Comparison of ENCODE assay signal across 16 cellular contexts in the genomic region with DNA sequence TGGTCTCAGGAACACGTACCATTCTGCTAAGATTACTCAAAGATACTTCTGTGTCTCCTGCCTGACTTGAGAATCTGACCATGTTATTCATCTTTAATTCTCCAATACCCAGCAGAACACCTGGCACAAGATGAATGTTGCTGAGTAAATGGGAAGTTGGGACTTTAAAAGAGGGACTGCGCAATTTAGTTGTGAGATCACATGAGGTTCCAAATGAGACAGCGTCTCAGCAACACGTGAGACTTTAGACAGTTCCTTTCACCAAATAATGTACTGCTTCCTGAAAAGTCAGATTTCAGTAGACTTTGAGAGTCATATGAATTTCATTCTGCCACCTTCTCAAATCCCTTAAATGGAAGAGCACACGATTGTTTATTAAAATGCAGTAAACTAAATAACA. TPM values are rescaled to one million over a fixed set of nuclear protein-coding genes. Genes with fewer than 3 reads are reported as not detected.
DNase-seq lines count a peak whose midpoint lies in the region; ATAC-seq and TF ChIP-seq lines count a peak whose summit lies in the region.
"Had no signal": no experiment of that assay in that cellular context is flagged by ENCODE, and none has a peak within 500 bp of the region (broad histone marks: within the 10 kb centered on the region; RNA-seq: fewer than 3 reads in every experiment).

No MANE protein-coding gene starts in this region.

- TF ChIP-seq EP300 in stomach (IDR thresholded peaks at IDR 0.05), result no peak

- DNase-seq in CD1c-positive myeloid dendritic cell (ENCODE audit: extremely low spot score), result peak; percentile 13
- DNase-seq in GM23248, result peak; percentile 10
- peak; percentile 7 for DNase-seq in amniotic epithelial cell (ENCODE audit: low read depth)
- no peak for DNase-seq in naive thymus-derived CD8-positive, alpha-beta T cell
- no peak for DNase-seq in mesenteric fat pad (ENCODE audit: low spot score)
- DNase-seq in midbrain (lab: John Stamatoyannopoulos, UW), result no peak
- DNase-seq in stomach, result no peak
- DNase-seq: DMS79 treated with DMSO at 0.1 percent for 48 hours, GOT3, NCI-H1417, NCI-H2029 treated with DMSO at 0.1 percent for 48 hours, NCI-H510A had no signal

- no peak overlapping the region for H3K9ac ChIP-seq in GM23248

- POLR2A ChIA-PET in naive thymus-derived CD8-positive, alpha-beta T cell (lab: Charles Lee), result no interaction called here

- H3K27ac ChIP-seq in GM23248 (no peak overlapping the region), stomach (no peak overlapping the region)
- H3K27ac ChIP-seq: HL-60 had no signal

- TF ChIP-seq CTCF in stomach (IDR thresholded peaks at IDR 0.05), result no peak

- H3K36me3 Mint-ChIP-seq in naive thymus-derived CD8-positive, alpha-beta T cell, result peaks cover under 1 to 15% (median 1%) of the 10 kb centered on the region in 3 donors
- H3K36me3 Mint-ChIP-seq: CD14-positive monocyte had no signal

- WGBS in GM23248 (ENCODE audit: low coverage in 1 of 2, low lambda C conversion rate in 2 of 2, missing lambda C conversion rate in 2 of 2), 2 experiments, result 54 to 61% methylated on average over 5 of the region's 5 CpGs
- WGBS in stomach, 5 donors, result 82 to 95% (median 83%) methylated on average over 5 of the region's 5 CpGs

- H3K4me1 ChIP-seq in GM23248 (ENCODE audit: insufficient read depth), result no peaks in the 10 kb centered on the region
- peaks cover 0 to 3% (median 0%) of the 10 kb centered on the region in 4 donors for H3K4me1 ChIP-seq in stomach

- H3K9me3 ChIP-seq in GM23248 (ENCODE audit: low read depth), result no peaks in the 10 kb centered on the region
- H3K9me3 ChIP-seq in stomach, result no peaks in the 10 kb centered on the region

- H3K27ac Mint-ChIP-seq in naive thymus-derived CD8-positive, alpha-beta T cell, result peak overlapping the region in 6 of 10 donors; percentile 13 to 49 (median 40)
- H3K27ac Mint-ChIP-seq: CD14-positive monocyte had no signal

- TF ChIP-seq POLR2A in stomach (IDR thresholded peaks at IDR 0.05), result no peak

- H3K27me3 ChIP-seq in GM23248 (replicated peaks; ENCODE audit: insufficient read depth), result no peaks in the 10 kb centered on the region
- no peaks in the 10 kb centered on the region for H3K27me3 ChIP-seq in stomach

- H3K4me3 Mint-ChIP-seq in naive thymus-derived CD8-positive, alpha-beta T cell, result peak overlapping the region in 1 of 10 donors; percentile 8
- H3K4me3 Mint-ChIP-seq: CD14-positive monocyte had no signal

- no peaks in the 10 kb centered on the region for H3K9me2 ChIP-seq in GM23248 (ENCODE audit: insufficient read depth)

- H3K79me2 ChIP-seq in GM23248 (ENCODE audit: insufficient read depth), result no peaks in the 10 kb centered on the region

- no peak for ATAC-seq in naive thymus-derived CD8-positive, alpha-beta T cell
- ATAC-seq in GM18519 (IDR thresholded peaks at IDR 0.05; ENCODE audit: low FRiP score, unreplicated experiment), result no peak
- ATAC-seq: K562 had no signal

- H3K4me3 ChIP-seq in GM23248 (no peak overlapping the region), stomach (no peak overlapping the region)
- H3K4me3 ChIP-seq: K562 had no signal

- H4K20me1 ChIP-seq in GM23248 (ENCODE audit: insufficient read depth), result no peaks in the 10 kb centered on the region

- H2AFZ ChIP-seq in GM23248, result no peak overlapping the region

- no peaks in the 10 kb centered on the region for H3F3A ChIP-seq in GM23248 (ENCODE audit: insufficient read depth)

- no peaks in the 10 kb centered on the region for H3K27me3 Mint-ChIP-seq in naive thymus-derived CD8-positive, alpha-beta T cell

- intact Hi-C loops in stomach (cut with DNase I; ENCODE audit: low total_unique reads), result no loop called here

- in situ Hi-C loops in GM23248 (cut with MboI), result no loop called here

- H3K36me3 ChIP-seq in GM23248 (ENCODE audit: low read depth), result no peaks in the 10 kb centered on the region
- no peaks in the 10 kb centered on the region for H3K36me3 ChIP-seq in stomach

- H3K4me1 Mint-ChIP-seq in naive thymus-derived CD8-positive, alpha-beta T cell, result peaks cover 24 to 54% (median 39%) of the 10 kb centered on the region in 4 donors

- no peak overlapping the region for H3K4me2 ChIP-seq in GM23248 (ENCODE audit: unreplicated experiment)

- peaks cover 0 to 2% (median 0%) of the 10 kb centered on the region in 9 donors for H3K9me3 Mint-ChIP-seq in naive thymus-derived CD8-positive, alpha-beta T cell

RNA-seq across cellular contexts. Expression of a gene that starts 36.7 kb away (rescaled TPM):
- 10.7 and 21.2 TPM in 2 replicates for total RNA-seq in GM23248 (2014; rRNA removed; shearing (Covaris generic))
- polyA plus RNA-seq in GM23248 (2016; fragmentation: Nextera tagmentation; extraction: Ambion mirVana), result 3.2 and 4.2 TPM in 2 replicates
- total RNA-seq in naive thymus-derived CD8-positive, alpha-beta T cell, result 100 to 1,000 TPM; 201 to 211 TPM
- polyA plus RNA-seq in naive thymus-derived CD8-positive, alpha-beta T cell, result 10 to 100 TPM in 2 of 3 donors, 1 to 10 TPM in 1; 6.6 to 36.8 (median 21.0) TPM
- 127 TPM for total RNA-seq in mesenteric fat pad
- total RNA-seq in stomach, result 10 to 100 TPM; 42.3 to 97.9 (median 82.1) TPM
- 10 to 100 TPM in 2 of 3 donors, 1 to 10 TPM in 1; 8.7 to 22.3 (median 12.2) TPM for polyA plus RNA-seq in stomach
- polyA plus RNA-seq: CD14-positive monocyte had no signal

Comparison
In these comparisons a context has a peak if more than half of its experiments do, and no peak if none do; other contexts are left out.
1. DNase-seq: peak in CD1c-positive myeloid dendritic cell (single experiment), GM23248 (single experiment) and amniotic epithelial cell (single experiment); none in naive thymus-derived CD8-positive, alpha-beta T cell (0 of 10), mesenteric fat pad (single experiment), midbrain (single experiment) and stomach (single experiment).